In genomic region chr11:13376402-13376801, GRCh38 we compare ENCODE assay signal across 12 cellular contexts.
DNase-seq lines count a peak whose midpoint lies in the region; ATAC-seq and TF ChIP-seq lines count a peak whose summit lies in the region.
"Had no signal": no experiment of that assay in that cellular context is flagged by ENCODE, and none has a peak within 500 bp of the region (broad histone marks: within the 10 kb centered on the region; RNA-seq: fewer than 3 reads in every experiment).

No MANE protein-coding gene starts in this region.

- peaks cover 30% of the 10 kb centered on the region in 2 experiments for H3K4me1 ChIP-seq in neutrophil (ENCODE audit: control insufficient read depth in 1 of 2, insufficient read depth in 1 of 2, low read depth in 1 of 2, low read length in 1 of 2)
- H3K4me1 ChIP-seq: BLaER1 had no signal

- H3K27ac Mint-ChIP-seq in CD4-positive, alpha-beta T cell, result peak overlapping the region; percentile 9
- H3K27ac Mint-ChIP-seq: H9 had no signal

- no peak overlapping the region for H3K4me3 ChIP-seq in neutrophil (ENCODE audit: low read depth in 1 of 2, low read length in 1 of 2)
- H3K4me3 ChIP-seq: BLaER1 had no signal

- no peaks in the 10 kb centered on the region for H3K27me3 Mint-ChIP-seq in CD4-positive, alpha-beta T cell

- H3K9me3 Mint-ChIP-seq in CD4-positive, alpha-beta T cell, result no peaks in the 10 kb centered on the region
- H3K9me3 Mint-ChIP-seq: H9 had no signal

- no peaks in the 10 kb centered on the region for H3K27me3 ChIP-seq in CD4-positive, alpha-beta T cell (ENCODE audit: control insufficient read depth, insufficient read depth, low read length)
- no peaks in the 10 kb centered on the region for H3K27me3 ChIP-seq in neutrophil
- H3K27me3 ChIP-seq: BLaER1 had no signal

- POLR2A ChIA-PET in CD4-positive, alpha-beta T cell (lab: Charles Lee), result interaction anchor here (1.6 kb wide), 1 partner anchor 13 kb away, joined by 3 read pairs; no protein-coding TSS in a partner anchor

- DNase-seq in NCI-H2196 (lab: John Stamatoyannopoulos, UW; ENCODE audit: unreplicated experiment), result peak; percentile 15
- no peak for DNase-seq in NCI-H2196 treated with DMSO at 0.1 percent for 48 hours (lab: John Stamatoyannopoulos, UW; ENCODE audit: unreplicated experiment)
- no peak for DNase-seq in CD4-positive, alpha-beta T cell
- peak; percentile 48 for DNase-seq in dermis blood vessel endothelial cell
- no peak for DNase-seq in activated CD4-positive, alpha-beta T cell treated with anti-CD3 and anti-CD28 coated beads, Interleukin-2, amount 50 U/mL, for 4 hours
- DNase-seq: GF-D8, GOT3, H9 had no signal

- H3K4me3 Mint-ChIP-seq in CD4-positive, alpha-beta T cell, result no peak overlapping the region
- H3K4me3 Mint-ChIP-seq: H9 had no signal

- no peaks in the 10 kb centered on the region for H3K9me3 ChIP-seq in CD4-positive, alpha-beta T cell (ENCODE audit: control insufficient read depth, low read length)
- no peaks in the 10 kb centered on the region for H3K9me3 ChIP-seq in neutrophil
- H3K9me3 ChIP-seq: BLaER1 had no signal

- no peak for TF ChIP-seq CTCF in CD4-positive, alpha-beta T cell (IDR thresholded peaks at IDR 0.05)
- no peak for TF ChIP-seq CTCF in neutrophil (IDR thresholded peaks at IDR 0.05)

- peaks cover 54% of the 10 kb centered on the region for H3K36me3 Mint-ChIP-seq in CD4-positive, alpha-beta T cell (ENCODE audit: low read depth)

- H3K4me1 Mint-ChIP-seq in CD4-positive, alpha-beta T cell (ENCODE audit: low read depth), result no peaks in the 10 kb centered on the region

- peaks cover 100% of the 10 kb centered on the region for H3K36me3 ChIP-seq in neutrophil

- H3K27ac ChIP-seq in CD4-positive, alpha-beta T cell (ENCODE audit: low read depth, low read length), result no peak overlapping the region
- peak overlapping the region; percentile 71 for H3K27ac ChIP-seq in neutrophil
- H3K27ac ChIP-seq: 22Rv1, BLaER1 had no signal

- CTCF ChIA-PET in CD4-positive, alpha-beta T cell (lab: Charles Lee), result no interaction called here

- no peak for ATAC-seq in CD4-positive, alpha-beta T cell (ENCODE audit: poor library complexity)
- no peak for ATAC-seq in GM18502 (IDR thresholded peaks at IDR 0.05; ENCODE audit: poor library complexity, unreplicated experiment)

- intact Hi-C loops in CD4-positive, alpha-beta T cell (cut with DNase I, micrococcal nuclease), result no loop called here

Comparison
In these comparisons a context has a peak if more than half of its experiments do, and no peak if none do; other contexts are left out.
1. DNase-seq: peak in NCI-H2196 (single experiment) and dermis blood vessel endothelial cell (single experiment); none in NCI-H2196 treated with DMSO at 0.1 percent for 48 hours (single experiment), CD4-positive, alpha-beta T cell (0 of 10) and activated CD4-positive, alpha-beta T cell treated with anti-CD3 and anti-CD28 coated beads, Interleukin-2, amount 50 U/mL, for 4 hours (0 of 2).